In genomic region chr15:65870889-65871533, GRCh38 we compare ENCODE assay signal across 8 cellular contexts. TPM values are rescaled to one million over a fixed set of nuclear protein-coding genes. Genes with fewer than 3 reads are reported as not detected.
DNase-seq lines count a peak whose midpoint lies in the region; ATAC-seq, FAIRE-seq and TF ChIP-seq lines count a peak whose summit lies in the region.

No MANE protein-coding gene starts in this region.

- no peak for ATAC-seq in central memory CD8-positive, alpha-beta T cell (replicated peaks; ENCODE audit: extremely low read depth, poor library complexity, severe bottlenecking)
- ATAC-seq in memory B cell (ENCODE audit: low read depth) (no peak), HG02798 (IDR thresholded peaks at IDR 0.05; ENCODE audit: poor library complexity, unreplicated experiment) (no peak), GM18519 (IDR thresholded peaks at IDR 0.05; ENCODE audit: low FRiP score, unreplicated experiment) (no peak)

- peak overlapping the region; percentile 99 for H3K4me3 Mint-ChIP-seq in central memory CD8-positive, alpha-beta T cell
- H3K4me3 Mint-ChIP-seq in memory B cell = peak overlapping the region; percentile 98

- H3K36me3 ChIP-seq in OCI-LY3 (replicated peaks; ENCODE audit: low read depth, low read length) = no peaks in the 10 kb centered on the region

- TF ChIP-seq POLR2A in GM12892 (IDR thresholded peaks at IDR 0.05; ENCODE audit: low read depth, low read length) = peak; percentile 54

- H3K9ac ChIP-seq in OCI-LY3 (ENCODE audit: low read length) = peak overlapping the region; percentile 88

- H3K27ac Mint-ChIP-seq in central memory CD8-positive, alpha-beta T cell (ENCODE audit: low read depth) = peak overlapping the region; percentile 98
- peak overlapping the region; percentile 96 for H3K27ac Mint-ChIP-seq in memory B cell

- TF ChIP-seq CTCF in AG09309 (IDR thresholded peaks at IDR 0.05; ENCODE audit: control insufficient read depth, insufficient read depth, low read depth, low read length, missing control alignments) (no peak), OCI-LY3 (IDR thresholded peaks at IDR 0.05; ENCODE audit: low read depth, low read length) (no peak)

- no peak overlapping the region for H2AFZ ChIP-seq in OCI-LY3 (ENCODE audit: low read depth, low read length)

- peaks cover 19% of the 10 kb centered on the region for H4K20me1 ChIP-seq in OCI-LY3 (ENCODE audit: insufficient read depth, low read length)

- no peaks in the 10 kb centered on the region for H3K27me3 Mint-ChIP-seq in central memory CD8-positive, alpha-beta T cell
- no peaks in the 10 kb centered on the region for H3K27me3 Mint-ChIP-seq in memory B cell

- H3K4me3 ChIP-seq in AG09309 (ENCODE audit: control insufficient read depth, low read depth, low read length) = peak overlapping the region; percentile 92
- peak overlapping the region; percentile 94 for H3K4me3 ChIP-seq in OCI-LY3 (ENCODE audit: low read length)

- H3K36me3 Mint-ChIP-seq in central memory CD8-positive, alpha-beta T cell (ENCODE audit: insufficient read depth) = peaks cover 32% of the 10 kb centered on the region
- H3K36me3 Mint-ChIP-seq in memory B cell = peaks cover 6% of the 10 kb centered on the region

- peaks cover 16% of the 10 kb centered on the region for H3K4me1 ChIP-seq in OCI-LY3 (ENCODE audit: low read length)

- peak; percentile 70 for FAIRE-seq in GM12892 (lab: Jason Lieb, UNC)
- FAIRE-seq in urothelium cell line (lab: Jason Lieb, UNC) = no peak

- H3K27me3 ChIP-seq in OCI-LY3 (ENCODE audit: low read depth, low read length) = no peaks in the 10 kb centered on the region

- peaks cover 47% of the 10 kb centered on the region for H3K4me1 Mint-ChIP-seq in central memory CD8-positive, alpha-beta T cell
- peaks cover 23% of the 10 kb centered on the region for H3K4me1 Mint-ChIP-seq in memory B cell

- DNase-seq in AG09309 (ENCODE audit: low read depth) (no peak), GM12892 (ENCODE audit: insufficient read length) (peak; percentile 13), memory B cell (ENCODE audit: low spot score in 2 of 2) (no peak), urothelium cell line (ENCODE audit: low spot score) (peak; percentile 25)
- no peak for DNase-seq in central memory CD8-positive, alpha-beta T cell (ENCODE audit: low spot score in 2 of 2)

- H3K9me3 Mint-ChIP-seq in central memory CD8-positive, alpha-beta T cell = no peaks in the 10 kb centered on the region
- H3K9me3 Mint-ChIP-seq in memory B cell = no peaks in the 10 kb centered on the region

- peaks cover 63% of the 10 kb centered on the region for H3K79me2 ChIP-seq in OCI-LY3 (ENCODE audit: low read length)

- peak overlapping the region; percentile 81 for H3K4me2 ChIP-seq in OCI-LY3 (ENCODE audit: low read length)

- H3K9me3 ChIP-seq in OCI-LY3 (ENCODE audit: insufficient read depth, low read length) = no peaks in the 10 kb centered on the region

- H3K27ac ChIP-seq in OCI-LY3 (ENCODE audit: low read length) = peak overlapping the region; percentile 79

RNA-seq across cellular contexts. Expression of gene RAB11A, which starts 1.7 kb away (rescaled TPM):
- 239 TPM for polyA plus RNA-seq in GM12892 (2012; ENCODE audit: missing spikeins)

Comparison
In these comparisons a context has a peak if more than half of its experiments do, and no peak if none do; other contexts are left out.
1. DNase-seq: peak in GM12892 (single experiment) and urothelium cell line (single experiment); none in AG09309 (single experiment), central memory CD8-positive, alpha-beta T cell (0 of 2) and memory B cell (0 of 2).